2 cellular contexts compared by ENCODE assay signal in genomic region chr3:32454731-32455608, GRCh38.
TF ChIP-seq lines count a peak whose summit lies in the region.

No MANE protein-coding gene starts in this region.

TF ChIP-seq in liver, 16 proteins besides CTCF, POLR2A, EP300 and RAD21 (continued from another document):
- TF ChIP-seq, protein P1, sequence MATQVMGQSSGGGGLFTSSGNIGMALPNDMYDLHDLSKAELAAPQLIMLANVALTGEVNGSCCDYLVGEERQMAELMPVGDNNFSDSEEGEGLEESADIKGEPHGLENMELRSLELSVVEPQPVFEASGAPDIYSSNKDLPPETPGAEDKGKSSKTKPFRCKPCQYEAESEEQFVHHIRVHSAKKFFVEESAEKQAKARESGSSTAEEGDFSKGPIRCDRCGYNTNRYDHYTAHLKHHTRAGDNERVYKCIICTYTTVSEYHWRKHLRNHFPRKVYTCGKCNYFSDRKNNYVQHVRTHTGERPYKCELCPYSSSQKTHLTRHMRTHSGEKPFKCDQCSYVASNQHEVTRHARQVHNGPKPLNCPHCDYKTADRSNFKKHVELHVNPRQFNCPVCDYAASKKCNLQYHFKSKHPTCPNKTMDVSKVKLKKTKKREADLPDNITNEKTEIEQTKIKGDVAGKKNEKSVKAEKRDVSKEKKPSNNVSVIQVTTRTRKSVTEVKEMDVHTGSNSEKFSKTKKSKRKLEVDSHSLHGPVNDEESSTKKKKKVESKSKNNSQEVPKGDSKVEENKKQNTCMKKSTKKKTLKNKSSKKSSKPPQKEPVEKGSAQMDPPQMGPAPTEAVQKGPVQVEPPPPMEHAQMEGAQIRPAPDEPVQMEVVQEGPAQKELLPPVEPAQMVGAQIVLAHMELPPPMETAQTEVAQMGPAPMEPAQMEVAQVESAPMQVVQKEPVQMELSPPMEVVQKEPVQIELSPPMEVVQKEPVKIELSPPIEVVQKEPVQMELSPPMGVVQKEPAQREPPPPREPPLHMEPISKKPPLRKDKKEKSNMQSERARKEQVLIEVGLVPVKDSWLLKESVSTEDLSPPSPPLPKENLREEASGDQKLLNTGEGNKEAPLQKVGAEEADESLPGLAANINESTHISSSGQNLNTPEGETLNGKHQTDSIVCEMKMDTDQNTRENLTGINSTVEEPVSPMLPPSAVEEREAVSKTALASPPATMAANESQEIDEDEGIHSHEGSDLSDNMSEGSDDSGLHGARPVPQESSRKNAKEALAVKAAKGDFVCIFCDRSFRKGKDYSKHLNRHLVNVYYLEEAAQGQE (IDR thresholded peaks at IDR 0.05) = peak; percentile 92
- no peak for TF ChIP-seq NR2F2 (IDR thresholded peaks at IDR 0.05)
- peak; percentile 13 to 57 for TF ChIP-seq HNF4A (conservative IDR thresholded peaks at IDR 0.05)
- TF ChIP-seq TAF1 (conservative IDR thresholded peaks at IDR 0.05) = no peak
- peak in 1 of 2 donors; percentile 51 for TF ChIP-seq RXRA (IDR thresholded peaks at IDR 0.05)
- no peak for TF ChIP-seq JUND (IDR thresholded peaks at IDR 0.05)

TF ChIP-seq in HepG2, 621 proteins besides CTCF, POLR2A, EP300 and RAD21 (continued from another document):
- TF ChIP-seq ARID5B (CRISPR knock-in tag; IDR thresholded peaks at IDR 0.05) = no peak
- TF ChIP-seq NFRKB (IDR thresholded peaks at IDR 0.05) = no peak
- no peak for TF ChIP-seq HHEX (CRISPR knock-in tag; IDR thresholded peaks at IDR 0.05)
- TF ChIP-seq ATF7-NPFF (CRISPR knock-in tag; IDR thresholded peaks at IDR 0.05; ENCODE audit: low read depth) = no peak
- TF ChIP-seq MAFG (CRISPR knock-in tag; IDR thresholded peaks at IDR 0.05) = no peak
- TF ChIP-seq MBD4 (IDR thresholded peaks at IDR 0.05; ENCODE audit: borderline replicate concordance, low read length) = no peak
- no peak for TF ChIP-seq ZNF121 (CRISPR knock-in tag; IDR thresholded peaks at IDR 0.05)
- TF ChIP-seq KDM1A (CRISPR knock-in tag; IDR thresholded peaks at IDR 0.05) = no peak
- no peak for TF ChIP-seq MED1 (CRISPR knock-in tag; IDR thresholded peaks at IDR 0.05)
- TF ChIP-seq CREM (IDR thresholded peaks at IDR 0.05) = no peak
- no peak for TF ChIP-seq CREM (CRISPR knock-in tag; IDR thresholded peaks at IDR 0.05)
- TF ChIP-seq MIER2 (CRISPR knock-in tag; IDR thresholded peaks at IDR 0.05) = no peak
- no peak for TF ChIP-seq ZNF761 (CRISPR knock-in tag; conservative IDR thresholded peaks at IDR 0.05)
- TF ChIP-seq ZNF570 (CRISPR knock-in tag; IDR thresholded peaks at IDR 0.05; ENCODE audit: borderline replicate concordance) = no peak
- TF ChIP-seq ZFP91 (CRISPR knock-in tag; IDR thresholded peaks at IDR 0.05; ENCODE audit: borderline replicate concordance) = no peak
- TF ChIP-seq ZNF234 (CRISPR knock-in tag; conservative IDR thresholded peaks at IDR 0.05) = no peak
- TF ChIP-seq, protein P2, sequence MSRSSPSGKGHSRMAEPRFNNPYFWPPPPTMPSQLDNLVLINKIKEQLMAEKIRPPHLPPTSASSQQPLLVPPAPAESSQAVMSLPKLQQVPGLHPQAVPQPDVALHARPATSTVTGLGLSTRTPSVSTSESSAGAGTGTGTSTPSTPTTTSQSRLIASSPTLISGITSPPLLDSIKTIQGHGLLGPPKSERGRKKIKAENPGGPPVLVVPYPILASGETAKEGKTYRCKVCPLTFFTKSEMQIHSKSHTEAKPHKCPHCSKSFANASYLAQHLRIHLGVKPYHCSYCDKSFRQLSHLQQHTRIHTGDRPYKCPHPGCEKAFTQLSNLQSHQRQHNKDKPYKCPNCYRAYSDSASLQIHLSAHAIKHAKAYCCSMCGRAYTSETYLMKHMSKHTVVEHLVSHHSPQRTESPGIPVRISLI (CRISPR knock-in tag; IDR thresholded peaks at IDR 0.05; ENCODE audit: borderline replicate concordance) = no peak
- TF ChIP-seq HNF4A (CRISPR knock-in tag; IDR thresholded peaks at IDR 0.05) = no peak
